Comparison of ENCODE assay signal across 26 cellular contexts in the genomic region with DNA sequence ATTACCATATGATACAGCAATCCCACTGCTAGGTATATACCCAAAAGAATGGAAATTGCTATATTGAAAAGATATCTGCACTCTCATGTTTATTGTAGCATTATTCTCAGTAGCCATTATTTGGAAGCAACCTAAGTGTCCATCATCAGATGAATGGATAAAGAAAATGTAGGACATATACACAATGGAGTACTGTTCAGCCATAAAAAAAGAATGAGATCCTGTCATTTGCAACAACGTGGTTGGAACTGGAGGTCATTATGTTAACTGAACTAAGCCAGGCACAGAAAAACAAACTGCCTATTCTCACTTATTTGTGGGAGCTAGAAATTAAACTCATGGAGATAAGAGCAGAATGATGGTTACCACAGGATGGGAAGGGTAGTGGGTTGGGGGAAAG.
"Had no signal": no experiment of that assay in that cellular context is flagged by ENCODE, and none has a peak within 500 bp of the region (broad histone marks: within the 10 kb centered on the region; RNA-seq: fewer than 3 reads in every experiment).

No MANE protein-coding gene starts in this region.

- H3K4me2 ChIP-seq: smooth muscle cell had no signal

- FAIRE-seq: kidney, pancreas had no signal

- H3K4me3 ChIP-seq: coronary artery, left lung, pancreas, right atrium auricular region, smooth muscle cell, thoracic aorta, tibial nerve, upper lobe of left lung, uterus had no signal

- H3K36me3 ChIP-seq: left lung, pancreas, right atrium auricular region, thoracic aorta, tibial nerve, upper lobe of left lung, uterus had no signal

- DNase-seq: effector CD4-positive, alpha-beta T cell; endodermal cell; foreskin keratinocyte; kidney; left cardiac atrium; left lung; mammary epithelial cell; natural killer cell; occipital lobe; pancreas; stimulated activated CD4-positive, alpha-beta T cell treated with anti-CD3 and anti-CD28 coated beads, Interleukin-12 subunit alpha, Interleukin-12 subunit beta, amount 100 ng/mL, for 4 hours; stimulated activated CD4-positive, alpha-beta T cell treated with anti-CD3 and anti-CD28 coated beads, Interleukin-1b, Interleukin-23, amount 100 ng/mL, for 48 hours; stimulated activated CD4-positive, alpha-beta T cell treated with anti-CD3 and anti-CD28 coated beads, Interleukin-4, amount 100 ng/mL, for 1 hour; stimulated activated CD8-positive, alpha-beta memory T cell treated with anti-CD3 and anti-CD28 coated beads, Interleukin-4, amount 100 ng/mL, for 48 hours; stimulated activated naive CD4-positive, alpha-beta T cell; stimulated activated naive CD8-positive, alpha-beta T cell treated with anti-CD3 and anti-CD28 coated beads, Interleukin-15, amount 100 ng/mL, for 72 hours; upper lobe of left lung; uterus had no signal

- H3K9me3 ChIP-seq: left lung, pancreas, thoracic aorta, upper lobe of left lung, uterus had no signal

- H3K27me3 ChIP-seq: foreskin keratinocyte, left lung, pancreas, right atrium auricular region, tibial nerve, upper lobe of left lung, uterus had no signal

- H3K4me1 ChIP-seq: foreskin keratinocyte, left lung, pancreas, right atrium auricular region, uterus had no signal

- H3K27ac ChIP-seq: coronary artery, epithelial cell of prostate, foreskin keratinocyte, left lung, pancreas, right atrium auricular region, thoracic aorta, upper lobe of left lung, uterus had no signal

- ATAC-seq: esophagus mucosa; foreskin keratinocyte; left cardiac atrium; left lung; natural killer cell; pancreas; sciatic nerve; stimulated activated naive CD8-positive, alpha-beta T cell treated with anti-CD3 and anti-CD28 coated beads, Interleukin-15, amount 100 ng/mL, for 72 hours had no signal
